Comparison of ENCODE assay signal across 8 cellular contexts in the genomic region with DNA sequence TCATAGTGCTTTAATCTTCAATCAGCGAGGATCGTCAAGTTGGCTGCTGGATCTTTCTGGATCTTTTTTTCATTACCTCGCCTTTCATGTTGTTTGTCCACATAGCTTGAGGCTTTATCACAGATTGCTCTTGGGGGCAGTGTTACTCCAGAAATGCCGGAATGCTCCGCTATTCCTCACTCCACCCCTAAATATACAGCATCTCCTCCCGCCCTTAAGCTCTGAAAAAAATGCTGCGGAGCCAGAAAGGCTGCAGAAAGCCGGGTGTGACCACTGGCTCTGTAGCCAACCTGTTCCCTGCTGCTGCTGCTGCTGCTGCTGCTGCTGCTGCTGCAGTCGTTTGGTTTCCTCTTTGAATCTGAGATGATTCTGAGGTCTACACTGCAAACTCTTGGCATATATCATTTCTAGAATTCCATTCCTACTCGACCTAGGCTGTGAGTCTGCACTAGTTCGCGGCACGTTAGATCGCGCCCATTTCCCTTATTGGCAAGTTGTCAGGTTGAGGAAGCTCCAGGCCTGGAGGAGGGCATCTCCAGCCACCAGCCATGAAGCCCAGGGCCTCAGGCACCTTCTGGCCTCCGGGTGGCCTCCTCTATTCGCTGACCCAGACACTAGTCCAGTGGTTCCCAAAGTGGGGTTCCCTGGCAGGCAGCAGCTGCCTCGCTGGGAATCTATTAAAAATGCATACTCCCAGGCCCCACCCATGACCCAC. TPM values are rescaled to one million over a fixed set of nuclear protein-coding genes. Genes with fewer than 3 reads are reported as not detected.
DNase-seq lines count a peak whose midpoint lies in the region; ATAC-seq and TF ChIP-seq lines count a peak whose summit lies in the region.

No MANE protein-coding gene starts in this region.

- H3K9ac ChIP-seq in Loucy (ENCODE audit: low read depth, low read length, poor library complexity, severe bottlenecking) (no peak overlapping the region), parathyroid adenoma (no peak overlapping the region)

- no peak for TF ChIP-seq POLR2A in tibial nerve (IDR thresholded peaks at IDR 0.05)

- H3K4me1 Mint-ChIP-seq in CD8-positive, alpha-beta T cell (ENCODE audit: low read depth): peaks cover 11% of the 10 kb centered on the region

- 8 to 53% methylated on average over 15 to 18 of the region's 18 CpGs for WGBS in tibial nerve, 2 donors

- peak overlapping the region; percentile 14 for H3K4me2 ChIP-seq in Loucy (ENCODE audit: low read depth, low read length, poor library complexity, severe bottlenecking)
- H3K4me2 ChIP-seq in parathyroid adenoma (ENCODE audit: low read length): no peak overlapping the region

- intact Hi-C loops in CD8-positive, alpha-beta T cell (cut with DNase I, micrococcal nuclease): no loop called here

- peak; percentile 57 to 68 for TF ChIP-seq EP300 in tibial nerve (IDR thresholded peaks at IDR 0.05)

- H3K27me3 ChIP-seq in CD8-positive, alpha-beta T cell (ENCODE audit: insufficient read depth, low read length): no peaks in the 10 kb centered on the region
- H3K27me3 ChIP-seq in Loucy (ENCODE audit: insufficient read depth, low read length, poor library complexity, severe bottlenecking) (no peaks in the 10 kb centered on the region), parathyroid adenoma (ENCODE audit: control insufficient read depth, insufficient read depth, low read length) (no peaks in the 10 kb centered on the region), tibial nerve (no peaks in the 10 kb centered on the region)

- no peaks in the 10 kb centered on the region for H3K9me3 ChIP-seq in CD8-positive, alpha-beta T cell (ENCODE audit: low read length)
- H3K9me3 ChIP-seq in Loucy (ENCODE audit: insufficient read depth, low read depth, low read length): no peaks in the 10 kb centered on the region
- no peaks in the 10 kb centered on the region for H3K9me3 ChIP-seq in parathyroid adenoma (ENCODE audit: control insufficient read depth, low read length)
- H3K9me3 ChIP-seq in tibial nerve: no peaks in the 10 kb centered on the region

- no peaks in the 10 kb centered on the region for H3K27me3 Mint-ChIP-seq in CD8-positive, alpha-beta T cell (ENCODE audit: low read depth)

- no peak overlapping the region for H2AFZ ChIP-seq in Loucy (ENCODE audit: low read length)
- H2AFZ ChIP-seq in parathyroid adenoma: peak overlapping the region; percentile 60

- peak; percentile 70 for ATAC-seq in CD8-positive, alpha-beta T cell
- ATAC-seq in GM21367 (IDR thresholded peaks at IDR 0.05; ENCODE audit: unreplicated experiment): peak; percentile 80

- peaks cover 9% of the 10 kb centered on the region for H3K4me1 ChIP-seq in CD8-positive, alpha-beta T cell (ENCODE audit: insufficient read depth, low read length)
- H3K4me1 ChIP-seq in Loucy (ENCODE audit: insufficient read depth, low read length, poor library complexity, severe bottlenecking): peaks cover 7% of the 10 kb centered on the region
- H3K4me1 ChIP-seq in parathyroid adenoma: no peaks in the 10 kb centered on the region
- peaks cover 0 to 7% (median 0%) of the 10 kb centered on the region in 4 donors for H3K4me1 ChIP-seq in tibial nerve

- CTCF ChIA-PET in CD8-positive, alpha-beta T cell (lab: Charles Lee): interaction anchor here (0.9 kb wide), 1 partner anchor 306 kb away, joined by 3 read pairs; no protein-coding TSS in a partner anchor

- no peaks in the 10 kb centered on the region for H3F3A ChIP-seq in Loucy (ENCODE audit: low read depth)

- peak overlapping the region; percentile 41 for H3K27ac Mint-ChIP-seq in CD8-positive, alpha-beta T cell

- DNase-seq in CD8-positive, alpha-beta T cell: peak; percentile 37 to 78 (median 58)
- DNase-seq in SK-MEL-5 (ENCODE audit: low read depth, low spot score): peak; percentile 93
- DNase-seq in activated naive CD4-positive, alpha-beta T cell treated with anti-CD3 and anti-CD28 coated beads, Interleukin-2, amount 50 U/mL, for 16 hours: peak; percentile 42
- peak; percentile 86 for DNase-seq in globus pallidus (ENCODE audit: low spot score)
- peak; percentile 63 to 84 for DNase-seq in tibial nerve (ENCODE audit: low spot score in 2 of 2)

- TF ChIP-seq CTCF in CD8-positive, alpha-beta T cell (IDR thresholded peaks at IDR 0.05): no peak
- TF ChIP-seq CTCF in Loucy (conservative IDR thresholded peaks at IDR 0.05; ENCODE audit: low read length) (peak; percentile 55), parathyroid adenoma (IDR thresholded peaks at IDR 0.05) (peak; percentile 58), tibial nerve (IDR thresholded peaks at IDR 0.05) (peak; percentile 31 to 63 (median 42))

- H3K36me3 ChIP-seq in CD8-positive, alpha-beta T cell (ENCODE audit: insufficient read depth, low read length): no peaks in the 10 kb centered on the region
- H3K36me3 ChIP-seq in Loucy (ENCODE audit: insufficient read depth, low read length) (no peaks in the 10 kb centered on the region), parathyroid adenoma (ENCODE audit: control insufficient read depth, insufficient read depth, low read length) (no peaks in the 10 kb centered on the region), tibial nerve (no peaks in the 10 kb centered on the region)

- no peak overlapping the region for H3K4me3 ChIP-seq in CD8-positive, alpha-beta T cell (ENCODE audit: low read depth, low read length)
- H3K4me3 ChIP-seq in Loucy (ENCODE audit: low read length, poor library complexity, severe bottlenecking) (no peak overlapping the region), parathyroid adenoma (ENCODE audit: low read depth, low read length) (no peak overlapping the region), tibial nerve (peak overlapping the region in 1 of 4 donors; percentile 19)

- no peaks in the 10 kb centered on the region for H3K36me3 Mint-ChIP-seq in CD8-positive, alpha-beta T cell

- H3K9me2 ChIP-seq in Loucy (replicated peaks; ENCODE audit: low read depth, low read length): no peaks in the 10 kb centered on the region

- no peak overlapping the region for H3K27ac ChIP-seq in CD8-positive, alpha-beta T cell (ENCODE audit: low read depth, low read length)
- H3K27ac ChIP-seq in parathyroid adenoma: no peak overlapping the region
- peak overlapping the region in 1 of 4 donors; percentile 29 for H3K27ac ChIP-seq in tibial nerve

- no peaks in the 10 kb centered on the region for H3K9me3 Mint-ChIP-seq in CD8-positive, alpha-beta T cell

- no peaks in the 10 kb centered on the region for H4K20me1 ChIP-seq in Loucy (ENCODE audit: insufficient read depth, low read length, poor library complexity, severe bottlenecking)

- peak overlapping the region; percentile 42 for H3K4me3 Mint-ChIP-seq in CD8-positive, alpha-beta T cell

- in situ Hi-C loops in SK-MEL-5 (cut with HindIII; ENCODE audit: low pct_unique_long_range_greater_than_20kb, low sequenced_read_pairs): no loop called here

- no peaks in the 10 kb centered on the region for H3K79me2 ChIP-seq in Loucy (ENCODE audit: insufficient read depth, low read length)
- no peaks in the 10 kb centered on the region for H3K79me2 ChIP-seq in parathyroid adenoma

- POLR2A ChIA-PET in CD8-positive, alpha-beta T cell (lab: Charles Lee): interaction anchor here (0.6 to 0.7 kb wide), 2 partner anchors 65 to 327 kb away, joined by 3 to 5 read pairs; no protein-coding TSS in a partner anchor

RNA-seq across cellular contexts. Expression of gene WDR13, which starts 34.2 kb away (rescaled TPM):
- total RNA-seq in CD8-positive, alpha-beta T cell: 10 to 100 TPM; 41.6 to 51.6 TPM
- 46.8 and 50.4 TPM in 2 replicates for total RNA-seq in SK-MEL-5 (2014; rRNA removed; shearing (Covaris generic))
- polyA plus RNA-seq in SK-MEL-5 (2015; cell fraction: cytosol; rRNA removed): 54.0 and 72.6 TPM in 2 replicates
- polyA plus RNA-seq in SK-MEL-5 (2015; cell fraction: nucleus; rRNA removed): 226 and 244 TPM in 2 replicates
- total RNA-seq in tibial nerve: 100 to 1,000 TPM; 108 to 224 (median 126) TPM

RNA-seq across cellular contexts. Expression of gene WAS, which starts 52.1 kb away (rescaled TPM):
- total RNA-seq in CD8-positive, alpha-beta T cell: 10 to 100 TPM; 50.6 to 54.9 TPM
- 0.42 TPM in 1 of 2 replicates, not detected in the other for total RNA-seq in SK-MEL-5 (2014; rRNA removed; shearing (Covaris generic))
- 0.20 TPM in 1 of 2 replicates, not detected in the other for polyA plus RNA-seq in SK-MEL-5 (2015; cell fraction: cytosol; rRNA removed)
- polyA plus RNA-seq in SK-MEL-5 (2015; cell fraction: nucleus; rRNA removed): 0.39 and 0.75 TPM in 2 replicates
- total RNA-seq in tibial nerve: 10 to 100 TPM in 2 of 4 donors, 1 to 10 TPM in 2; 3.1 to 32.7 (median 9.8) TPM

RNA-seq across cellular contexts. Expression of gene RBM3, which starts 57.2 kb away (rescaled TPM):
- total RNA-seq in CD8-positive, alpha-beta T cell: 100 to 1,000 TPM; 442 to 444 TPM
- 220 and 221 TPM in 2 replicates for total RNA-seq in SK-MEL-5 (2014; rRNA removed; shearing (Covaris generic))
- 187 and 222 TPM in 2 replicates for polyA plus RNA-seq in SK-MEL-5 (2015; cell fraction: cytosol; rRNA removed)
- polyA plus RNA-seq in SK-MEL-5 (2015; cell fraction: nucleus; rRNA removed): 346 and 557 TPM in 2 replicates
- 100 to 1,000 TPM; 170 to 235 (median 217) TPM for total RNA-seq in tibial nerve

Comparison
In these comparisons a context has a peak if more than half of its experiments do, and no peak if none do; other contexts are left out.
1. DNase-seq: peak in every context shown above with its lines; median percentile 93 in SK-MEL-5; 86 in globus pallidus; 74 in tibial nerve; 58 in CD8-positive, alpha-beta T cell; 42 in activated naive CD4-positive, alpha-beta T cell treated with anti-CD3 and anti-CD28 coated beads, Interleukin-2, amount 50 U/mL, for 16 hours.